8 cellular contexts compared by ENCODE assay signal in genomic region chr6:31806470-31807272, GRCh38. TPM values are rescaled to one million over a fixed set of nuclear protein-coding genes. Genes with fewer than 3 reads are reported as not detected.
DNase-seq lines count a peak whose midpoint lies in the region; ATAC-seq and TF ChIP-seq lines count a peak whose summit lies in the region.

Gene LSM2, minus strand, starts transcription at chr6:31806966. Its CDS starts 209 bp downstream, at chr6:31806757.

- H3K36me3 Mint-ChIP-seq in GM23338 (ENCODE audit: low read depth): peaks cover 21% of the 10 kb centered on the region
- H3K36me3 Mint-ChIP-seq in activated T-helper 2 cell treated with anti-CD3 and anti-CD28 coated beads, Interferon-gamma antibody, Interleukin-2, Interleukin-4, amounts not matched to agents 10 μg/mL and 5 μg/mL and 100 μg/mL, durations not matched to agents 14 hours and 24 hours and 36 hours (ENCODE audit: low read depth): peaks cover 25% of the 10 kb centered on the region
- peaks cover 4% of the 10 kb centered on the region for H3K36me3 Mint-ChIP-seq in natural killer cell treated with Interleukin-12 subunit alpha and Interleukin-12 subunit beta and Interleukin-15 and Interleukin-18, amount 100 ng/mL, for 72 hours

- H3K27me3 Mint-ChIP-seq in GM23338 (ENCODE audit: insufficient read depth, low read depth, poor library complexity): peaks cover 9% of the 10 kb centered on the region
- no peaks in the 10 kb centered on the region for H3K27me3 Mint-ChIP-seq in activated T-helper 2 cell treated with anti-CD3 and anti-CD28 coated beads, Interferon-gamma antibody, Interleukin-2, Interleukin-4, amounts not matched to agents 10 μg/mL and 5 μg/mL and 100 μg/mL, durations not matched to agents 14 hours and 24 hours and 36 hours (ENCODE audit: low read depth)
- no peaks in the 10 kb centered on the region for H3K27me3 Mint-ChIP-seq in natural killer cell treated with Interleukin-12 subunit alpha and Interleukin-12 subunit beta and Interleukin-15 and Interleukin-18, amount 100 ng/mL, for 72 hours

- ATAC-seq in GM23338: peak; percentile 93
- peak; percentile 98 for ATAC-seq in natural killer cell treated with Interleukin-12 subunit alpha and Interleukin-12 subunit beta and Interleukin-15 and Interleukin-18, amount 100 ng/mL, for 72 hours
- ATAC-seq in stimulated activated naive CD8-positive, alpha-beta T cell treated with anti-CD3 and anti-CD28 coated beads, Interleukin-15, Interleukin-2, amounts not matched to agents 100 U/mL and 50 U/mL, for 24 hours: peak; percentile 98

- H2AFZ ChIP-seq in GM23338: peak within 1 kb of the TSS; percentile 96

- no peaks in the 10 kb centered on the region for H3K9me2 ChIP-seq in GM23338 (ENCODE audit: insufficient read depth)

- H3K27me3 ChIP-seq in GM23338 (ENCODE audit: insufficient read depth): no peaks in the 10 kb centered on the region

- H3K27ac ChIP-seq in GM23338 (ENCODE audit: low read depth): peak within 1 kb of the TSS; percentile 97

- peaks cover 15% of the 10 kb centered on the region for H3F3A ChIP-seq in GM23338 (replicated peaks; ENCODE audit: low read depth)

- intact Hi-C loops in activated T-helper 2 cell treated with anti-CD3 and anti-CD28 coated beads, Interferon-gamma antibody, Interleukin-2, Interleukin-4, amounts not matched to agents 10 μg/mL and 5 μg/mL and 100 μg/mL, durations not matched to agents 14 hours and 24 hours and 36 hours (cut with micrococcal nuclease): loop anchor here (1.0 kb wide), 1 partner anchor 68 kb away; no protein-coding TSS in a partner anchor

- peak within 1 kb of the TSS; percentile 93 for H3K27ac Mint-ChIP-seq in GM23338
- H3K27ac Mint-ChIP-seq in activated T-helper 2 cell treated with anti-CD3 and anti-CD28 coated beads, Interferon-gamma antibody, Interleukin-2, Interleukin-4, amounts not matched to agents 10 μg/mL and 5 μg/mL and 100 μg/mL, durations not matched to agents 14 hours and 24 hours and 36 hours: peak within 1 kb of the TSS; percentile 96
- H3K27ac Mint-ChIP-seq in natural killer cell treated with Interleukin-12 subunit alpha and Interleukin-12 subunit beta and Interleukin-15 and Interleukin-18, amount 100 ng/mL, for 72 hours: peak within 1 kb of the TSS; percentile 93 to 99

- H4K20me1 ChIP-seq in GM23338 (replicated peaks; ENCODE audit: insufficient read depth): no peaks in the 10 kb centered on the region

- DNase-seq in EH (ENCODE audit: low read depth): peak; percentile 98
- DNase-seq in GM23338 (ENCODE audit: low spot score): peak; percentile 98
- DNase-seq in RPMI8226: peak; percentile 97
- DNase-seq in activated T-helper 2 cell treated with anti-CD3 and anti-CD28 coated beads, Interferon-gamma antibody, Interleukin-2, Interleukin-4, amounts not matched to agents 10 μg/mL and 5 μg/mL and 100 μg/mL, durations not matched to agents 14 hours and 24 hours and 36 hours (ENCODE audit: low spot score): peak; percentile 97
- peak; percentile 93 for DNase-seq in fibroblast of mammary gland (ENCODE audit: low read depth)
- peak; percentile 99 for DNase-seq in natural killer cell treated with Interleukin-12 subunit alpha and Interleukin-12 subunit beta and Interleukin-15 and Interleukin-18, amount 100 ng/mL, for 72 hours (ENCODE audit: low spot score)
- DNase-seq in stimulated activated naive CD8-positive, alpha-beta T cell treated with anti-CD3 and anti-CD28 coated beads, Interleukin-15, Interleukin-2, amounts not matched to agents 100 U/mL and 50 U/mL, for 24 hours: peak; percentile 99

- H3K36me3 ChIP-seq in GM23338 (ENCODE audit: insufficient read depth): no peaks in the 10 kb centered on the region; the same call in 1 of the 2 replicates

- peaks cover 7% of the 10 kb centered on the region; the same call in 1 of the 2 replicates for H3K4me1 ChIP-seq in GM23338 (ENCODE audit: insufficient read depth)

- H3K4me3 Mint-ChIP-seq in GM23338: peak within 1 kb of the TSS; percentile 93
- H3K4me3 Mint-ChIP-seq in activated T-helper 2 cell treated with anti-CD3 and anti-CD28 coated beads, Interferon-gamma antibody, Interleukin-2, Interleukin-4, amounts not matched to agents 10 μg/mL and 5 μg/mL and 100 μg/mL, durations not matched to agents 14 hours and 24 hours and 36 hours (ENCODE audit: low read depth): peak within 1 kb of the TSS; percentile 98
- peak within 1 kb of the TSS; percentile 97 for H3K4me3 Mint-ChIP-seq in natural killer cell treated with Interleukin-12 subunit alpha and Interleukin-12 subunit beta and Interleukin-15 and Interleukin-18, amount 100 ng/mL, for 72 hours

- peaks cover 4% of the 10 kb centered on the region; the same call in 1 of the 3 replicates for H3K4me1 Mint-ChIP-seq in GM23338
- H3K4me1 Mint-ChIP-seq in activated T-helper 2 cell treated with anti-CD3 and anti-CD28 coated beads, Interferon-gamma antibody, Interleukin-2, Interleukin-4, amounts not matched to agents 10 μg/mL and 5 μg/mL and 100 μg/mL, durations not matched to agents 14 hours and 24 hours and 36 hours (ENCODE audit: low read depth): peaks cover 13% of the 10 kb centered on the region
- peaks cover 17 to 35% of the 10 kb centered on the region in 2 donors for H3K4me1 Mint-ChIP-seq in natural killer cell treated with Interleukin-12 subunit alpha and Interleukin-12 subunit beta and Interleukin-15 and Interleukin-18, amount 100 ng/mL, for 72 hours (ENCODE audit: low read depth in 2 of 2)

- peak within 1 kb of the TSS; percentile 97 for H3K4me2 ChIP-seq in GM23338

- peaks cover 35% of the 10 kb centered on the region for H3K79me2 ChIP-seq in GM23338 (replicated peaks; ENCODE audit: insufficient read depth)

- TF ChIP-seq CTCF in GM23338 (conservative IDR thresholded peaks at IDR 0.05; ENCODE audit: low read depth in 2 of 2): peak; percentile 30 to 45
- peak; percentile 23; the same call in 1 of the 2 replicates for TF ChIP-seq CTCF in LNCAP (IDR thresholded peaks at IDR 0.05)
- TF ChIP-seq CTCF in fibroblast of mammary gland (conservative IDR thresholded peaks at IDR 0.05; ENCODE audit: control insufficient read depth, insufficient read depth, low read depth, low read length): no peak

- no peaks in the 10 kb centered on the region for H3K9me3 Mint-ChIP-seq in GM23338
- H3K9me3 Mint-ChIP-seq in activated T-helper 2 cell treated with anti-CD3 and anti-CD28 coated beads, Interferon-gamma antibody, Interleukin-2, Interleukin-4, amounts not matched to agents 10 μg/mL and 5 μg/mL and 100 μg/mL, durations not matched to agents 14 hours and 24 hours and 36 hours: no peaks in the 10 kb centered on the region
- no peaks in the 10 kb centered on the region for H3K9me3 Mint-ChIP-seq in natural killer cell treated with Interleukin-12 subunit alpha and Interleukin-12 subunit beta and Interleukin-15 and Interleukin-18, amount 100 ng/mL, for 72 hours

- H3K4me3 ChIP-seq in GM23338 (peak within 1 kb of the TSS; percentile 96), fibroblast of mammary gland (ENCODE audit: control insufficient read depth, low read depth, low read length) (peak within 1 kb of the TSS; percentile 71)

TF ChIP-seq in GM23338, 12 proteins besides CTCF, POLR2A, EP300 and RAD21 (continues in another document):
- TF ChIP-seq JUNB (IDR thresholded peaks at IDR 0.05; ENCODE audit: unreplicated experiment) (no peak), ETS1 (IDR thresholded peaks at IDR 0.05) (peak; percentile 40; the same call in 1 of the 2 replicates), CREB1 (CRISPR knock-in tag; IDR thresholded peaks at IDR 0.05; ENCODE audit: low read depth) (peak; percentile 96), POLR2AphosphoS5 (IDR thresholded peaks at IDR 0.05; ENCODE audit: low read depth) (peak; percentile 82), ZNF331 (CRISPR knock-in tag; IDR thresholded peaks at IDR 0.05; ENCODE audit: low read depth) (no peak), STAT1 (IDR thresholded peaks at IDR 0.05; ENCODE audit: unreplicated experiment) (no peak), NANOG (IDR thresholded peaks at IDR 0.05; ENCODE audit: borderline replicate concordance) (no peak), EZH2phosphoT487 (IDR thresholded peaks at IDR 0.05; ENCODE audit: unreplicated experiment) (no peak)

RNA-seq across cellular contexts. Expression of gene LSM2, which starts in this region (rescaled TPM):
- 93.5 and 106 TPM in 2 replicates for total RNA-seq in GM23338 (2014; rRNA removed; shearing (Covaris generic))
- polyA plus RNA-seq in GM23338 (2016; fragmentation: Nextera tagmentation; extraction: Ambion mirVana): 140 and 143 TPM in 2 replicates
- 130 TPM in 2 replicates for total RNA-seq in activated T-helper 2 cell treated with anti-CD3 and anti-CD28 coated beads, Interferon-gamma antibody, Interleukin-2, Interleukin-4, amounts not matched to agents 10 μg/mL and 5 μg/mL and 100 μg/mL, durations not matched to agents 14 hours and 24 hours and 36 hours
- total RNA-seq in natural killer cell treated with Interleukin-12 subunit alpha and Interleukin-12 subunit beta and Interleukin-15 and Interleukin-18, amount 100 ng/mL, for 72 hours: 100 to 1,000 TPM in 1 of 2 donors, 10 to 100 TPM in 1; 94.6 to 113 TPM

Comparison
In these comparisons a context has a peak if more than half of its experiments do, and no peak if none do; other contexts are left out.
1. Peak in every context shown above with its lines: DNase-seq, ATAC-seq, H3K4me3 ChIP-seq and H3K27ac ChIP-seq.